17 cellular contexts compared by ENCODE assay signal in genomic region chr1:64061430-64062104, GRCh38.
A peak's percentile ranks its signal among the peaks of the same experiment; 100 is the strongest.
DNase-seq lines count a peak whose midpoint lies in the region; ATAC-seq, FAIRE-seq and TF ChIP-seq lines count a peak whose summit lies in the region.
"Had no signal": no experiment of that assay in that cellular context is flagged by ENCODE, and none has a peak within 500 bp of the region (broad histone marks: within the 10 kb centered on the region; RNA-seq: fewer than 3 reads in every experiment).

No MANE protein-coding gene starts in this region.

- peaks cover 53% of the 10 kb centered on the region for H3K4me1 ChIP-seq in ACC112 (ENCODE audit: control insufficient read depth, insufficient read depth, low read length, unreplicated experiment)
- H3K4me1 ChIP-seq in H1 (replicated peaks in 1 of 4; ENCODE audit: control insufficient read depth in 3 of 4, insufficient read depth in 4 of 4, low read length in 3 of 4) = peaks cover 0 to 3% (median 1%) of the 10 kb centered on the region in 4 experiments; a peak in 3 of 7 replicates
- peaks cover 13% of the 10 kb centered on the region for H3K4me1 ChIP-seq in mesendoderm (ENCODE audit: control insufficient read depth, low read depth, low read length)
- no peaks in the 10 kb centered on the region; the same call in 1 of the 2 replicates for H3K4me1 ChIP-seq in PC-3 (ENCODE audit: insufficient read depth, low read length)
- peaks cover 0 to 17% of the 10 kb centered on the region in 2 donors for H3K4me1 ChIP-seq in ascending aorta
- H3K4me1 ChIP-seq: BLaER1 had no signal

- no peaks in the 10 kb centered on the region for H3K27me3 ChIP-seq in ACC112 (ENCODE audit: insufficient read depth, low read length)
- H3K27me3 ChIP-seq in H1 (replicated peaks in 1 of 4; ENCODE audit: control insufficient read depth in 3 of 4, extremely low read depth in 1 of 4, insufficient read depth in 3 of 4, low read length in 3 of 4) = peaks cover 0 to 3% (median 0%) of the 10 kb centered on the region in 4 experiments; a peak in 3 of 7 replicates
- H3K27me3 ChIP-seq in mesendoderm (ENCODE audit: insufficient read depth, low read length, poor library complexity) = no peaks in the 10 kb centered on the region
- H3K27me3 ChIP-seq in PC-3 (ENCODE audit: low read length) = no peaks in the 10 kb centered on the region
- no peaks in the 10 kb centered on the region for H3K27me3 ChIP-seq in ascending aorta
- H3K27me3 ChIP-seq: BLaER1 had no signal

- no peak overlapping the region for H2BK12ac ChIP-seq in H1 (ENCODE audit: low read depth, low read length)

- no peak overlapping the region for H4K91ac ChIP-seq in H1 (replicated peaks; ENCODE audit: insufficient read length, low read length)

- H2BK120ac ChIP-seq in H1 (replicated peaks; ENCODE audit: low read depth, low read length) (no peak overlapping the region), mesendoderm (ENCODE audit: low read depth, low read length) (no peak overlapping the region)

- ATAC-seq in PC-3 = no peak
- ATAC-seq: Panc1 had no signal

- H3K14ac ChIP-seq in H1 (ENCODE audit: insufficient read length) = no peak overlapping the region

- no peak overlapping the region for H4K8ac ChIP-seq in H1 (ENCODE audit: extremely low read depth, insufficient read depth, low read length)
- H4K8ac ChIP-seq in mesendoderm (ENCODE audit: low read depth, low read length) = no peak overlapping the region

- no peak for TF ChIP-seq EP300 in H1 (IDR thresholded peaks at IDR 0.05; ENCODE audit: borderline replicate concordance in 1 of 2, low read depth in 2 of 2, low read length in 2 of 2)

- H3K79me2 ChIP-seq in ACC112 (ENCODE audit: control insufficient read depth, insufficient read depth, low read length, unreplicated experiment) = no peaks in the 10 kb centered on the region
- peaks cover 3 to 12% of the 10 kb centered on the region in 2 experiments; a peak in 3 of 4 replicates for H3K79me2 ChIP-seq in H1 (ENCODE audit: control insufficient read depth in 1 of 2, insufficient read depth in 2 of 2, low read length in 2 of 2)
- H3K79me2 ChIP-seq in mesendoderm (ENCODE audit: control insufficient read depth, insufficient read depth, low read length) = no peaks in the 10 kb centered on the region
- no peaks in the 10 kb centered on the region for H3K79me2 ChIP-seq in PC-3 (ENCODE audit: low read length)

- H3K9me3 ChIP-seq in H1 (ENCODE audit: insufficient read depth in 2 of 2, low read depth in 1 of 2, low read length in 1 of 2) (no peaks in the 10 kb centered on the region), PC-3 (ENCODE audit: low read length) (no peaks in the 10 kb centered on the region), ascending aorta (peaks cover 9 to 17% of the 10 kb centered on the region in 2 donors)

- H3K4me3 ChIP-seq in ACC112 (ENCODE audit: low read depth, low read length) (peak overlapping the region; percentile 11; the same call in 1 of the 2 replicates), H1 (ENCODE audit: extremely low read depth in 1 of 4, insufficient read depth in 2 of 4, low read depth in 3 of 4, low read length in 4 of 4) (no peak overlapping the region; a peak in 1 of 8 replicates), mesendoderm (ENCODE audit: low read length) (no peak overlapping the region), PC-3 (ENCODE audit: low read length) (no peak overlapping the region), ascending aorta (no peak overlapping the region)
- H3K4me3 ChIP-seq in Jurkat, Clone E6-1 (ENCODE audit: low read length) = no peak overlapping the region
- H3K4me3 ChIP-seq: BLaER1 had no signal

- H3K4me2 ChIP-seq in H1 (ENCODE audit: insufficient read depth in 1 of 2, low read depth in 2 of 2, low read length in 2 of 2) (no peak overlapping the region), mesendoderm (ENCODE audit: low read length) (no peak overlapping the region), PC-3 (ENCODE audit: low read length) (no peak overlapping the region)
- H3K4me2 ChIP-seq: BLaER1 had no signal

- no TSS peak for BruUV-seq in PC-3 (replicated peaks; lab: Mats Ljungman, UMichigan)

- H3K18ac ChIP-seq in H1 (ENCODE audit: extremely low read depth, low read length) (no peak overlapping the region), mesendoderm (ENCODE audit: low read length) (no peak overlapping the region)

- H4K20me1 ChIP-seq in H1 (replicated peaks in 1 of 2; ENCODE audit: control insufficient read depth in 1 of 2, insufficient read depth in 2 of 2, low read length in 2 of 2) = peaks cover 13 to 33% of the 10 kb centered on the region in 2 experiments
- H4K20me1 ChIP-seq in PC-3 (ENCODE audit: low read length) = no peaks in the 10 kb centered on the region
- H4K20me1 ChIP-seq: BLaER1 had no signal

- intact Hi-C loops in PC-3 (cut with micrococcal nuclease) (no loop called here), ascending aorta (cut with DNase I) (no loop called here)

- H3K23me2 ChIP-seq in H1 (ENCODE audit: low read depth, low read length) = no peaks in the 10 kb centered on the region

- H2AK5ac ChIP-seq in H1 (ENCODE audit: low read depth, low read length) (no peak overlapping the region), mesendoderm (ENCODE audit: low read length) (no peak overlapping the region)

- WGBS in H1 (ENCODE audit: extremely low coverage in 1 of 2, insufficient coverage in 1 of 2, insufficient read length in 1 of 2, insufficient replicate concordance in 2 of 2, low coverage in 1 of 2, low lambda C conversion rate in 2 of 2, missing lambda C conversion rate in 1 of 2), 2 experiments = 92% methylated on average over 2 of the region's 2 CpGs; no CpG with 5 or more reads in 1 of the 2 experiments
- WGBS in mesendoderm (ENCODE audit: extremely low coverage, insufficient coverage, low lambda C conversion rate) = no CpG with 5 or more reads among the region's 2 CpGs

- peak; percentile 9 for DNase-seq in Jurkat, Clone E6-1 (ENCODE audit: low read depth, low spot score)
- no peak for DNase-seq in H1 (ENCODE audit: low read depth in 1 of 2, low spot score in 2 of 2)
- peak; percentile 82 for DNase-seq in mesendoderm
- no peak for DNase-seq in PC-3
- DNase-seq in stimulated activated CD4-positive, alpha-beta T cell treated with anti-CD3 and anti-CD28 coated beads, Interleukin-4, amount 100 ng/mL, for 1 hour = no peak
- DNase-seq in ascending aorta (ENCODE audit: low spot score in 2 of 2) = no peak
- DNase-seq in stimulated activated CD4-positive, alpha-beta T cell treated with anti-CD3 and anti-CD28 coated beads, Interleukin-4, amount 100 ng/mL, for 24 hours = no peak
- DNase-seq: DND-41, GF-D8, NCI-H1417, NCI-H1930, NCI-H510A, NCI-H82 had no signal

- TF ChIP-seq RAD21 in H1 (IDR thresholded peaks at IDR 0.05 in 1 of 2, conservative IDR thresholded peaks at IDR 0.05 in 1 of 2; ENCODE audit: low read depth in 2 of 2, low read length in 2 of 2) = peak in 1 of 2 experiments; percentile 35; a peak in 1 of 4 replicates

- TF ChIP-seq POLR2A in H1 (IDR thresholded peaks at IDR 0.05; ENCODE audit: control extremely low read depth in 1 of 2, low read depth in 2 of 2, low read length in 2 of 2) = no peak

- H2BK20ac ChIP-seq in H1 (ENCODE audit: low read length) = no peak overlapping the region

- no peak overlapping the region for H3K4ac ChIP-seq in H1 (replicated peaks; ENCODE audit: insufficient read length, low read depth, low read length)
- no peak overlapping the region for H3K4ac ChIP-seq in mesendoderm (ENCODE audit: low read depth, low read length)

- H2BK15ac ChIP-seq in H1 (ENCODE audit: low read length) (no peak overlapping the region), mesendoderm (replicated peaks; ENCODE audit: low read depth) (no peak overlapping the region)

- H2BK5ac ChIP-seq in H1 (ENCODE audit: low read depth, low read length) (no peak overlapping the region), mesendoderm (ENCODE audit: low read length) (no peak overlapping the region)

- H3K27ac ChIP-seq in ACC112 (ENCODE audit: low read depth, low read length) (peak overlapping the region; percentile 69), H1 (ENCODE audit: low read depth, low read length) (no peak overlapping the region), mesendoderm (ENCODE audit: low read depth, low read length) (no peak overlapping the region), PC-3 (ENCODE audit: low read length) (no peak overlapping the region), ascending aorta (no peak overlapping the region)
- H3K27ac ChIP-seq: BLaER1 had no signal

- peak in 1 of 3 experiments; percentile 4; a peak in 1 of 4 replicates for TF ChIP-seq CTCF in H1 (IDR thresholded peaks at IDR 0.05; ENCODE audit: control extremely low read depth in 1 of 3, insufficient read depth in 1 of 3, low read depth in 1 of 3, low read length in 3 of 3)
- TF ChIP-seq CTCF in PC-3 (conservative IDR thresholded peaks at IDR 0.05; ENCODE audit: low read depth, low read length) = no peak
- no peak for TF ChIP-seq CTCF in ascending aorta (IDR thresholded peaks at IDR 0.05)

- CTCF ChIA-PET in H1 (lab: Charles Lee; ENCODE audit: partially characterized antibody) (interaction anchor here (1.0 to 1.7 kb wide), 5 partner anchors 11 to 369 kb away, joined by 3 to 7 read pairs (median 5); no protein-coding TSS in a partner anchor), PC-3 (lab: Charles Lee) (no interaction called here)

- H3K9ac ChIP-seq in H1 (replicated peaks in 1 of 4; ENCODE audit: extremely low read depth in 1 of 4, low read depth in 3 of 4, low read length in 3 of 4) = no peak overlapping the region
- no peak overlapping the region for H3K9ac ChIP-seq in mesendoderm (ENCODE audit: low read length)
- no peak overlapping the region for H3K9ac ChIP-seq in PC-3 (ENCODE audit: low read length)
- H3K9ac ChIP-seq: BLaER1 had no signal

- H2AFZ ChIP-seq in ACC112 (ENCODE audit: low read length, unreplicated experiment) = no peak overlapping the region
- H2AFZ ChIP-seq in H1 (ENCODE audit: low read length) = no peak overlapping the region
- no peak overlapping the region for H2AFZ ChIP-seq in PC-3 (ENCODE audit: low read length)

- H3F3A ChIP-seq in PC-3 (ENCODE audit: low read length, unreplicated experiment) = no peaks in the 10 kb centered on the region

- FAIRE-seq in H1 (lab: Jason Lieb, UNC) = peak; percentile 70
- FAIRE-seq: GM12891 had no signal

- H3K79me1 ChIP-seq in H1 (ENCODE audit: low read depth, low read length) (peaks cover 3% of the 10 kb centered on the region; the same call in 1 of the 2 replicates), mesendoderm (ENCODE audit: low read length) (no peaks in the 10 kb centered on the region)

- peaks cover 10% of the 10 kb centered on the region for H3K36me3 ChIP-seq in ACC112 (ENCODE audit: insufficient read depth, low read length)
- no peaks in the 10 kb centered on the region; a peak in 2 of 8 replicates for H3K36me3 ChIP-seq in H1 (ENCODE audit: control insufficient read depth in 2 of 4, insufficient read depth in 4 of 4, low read length in 3 of 4)
- no peaks in the 10 kb centered on the region for H3K36me3 ChIP-seq in mesendoderm (ENCODE audit: control insufficient read depth, insufficient read depth, low read length)
- peaks cover 9% of the 10 kb centered on the region; the same call in 1 of the 2 replicates for H3K36me3 ChIP-seq in PC-3 (ENCODE audit: low read depth, low read length)
- no peaks in the 10 kb centered on the region for H3K36me3 ChIP-seq in ascending aorta
- H3K36me3 ChIP-seq: BLaER1 had no signal

- H4K5ac ChIP-seq in H1 (ENCODE audit: insufficient read length, low read depth, low read length) (no peak overlapping the region), mesendoderm (ENCODE audit: low read length) (no peak overlapping the region)

- POLR2A ChIA-PET in H1 (lab: Charles Lee; ENCODE audit: partially characterized antibody) (interaction anchor here (1.2 kb wide), 1 partner anchor 16 kb away, joined by 4 read pairs; no protein-coding TSS in a partner anchor), PC-3 (lab: Charles Lee; ENCODE audit: unreplicated experiment) (no interaction called here)

- H3K23ac ChIP-seq in H1 (ENCODE audit: insufficient read length) (no peak overlapping the region), mesendoderm (ENCODE audit: low read length) (no peak overlapping the region)

- no peak overlapping the region for H3K56ac ChIP-seq in H1 (replicated peaks; ENCODE audit: insufficient read length, low read depth, low read length)
- no peak overlapping the region for H3K56ac ChIP-seq in mesendoderm (ENCODE audit: low read length)

- H3K9me2 ChIP-seq in PC-3 (replicated peaks; ENCODE audit: low read length) = no peaks in the 10 kb centered on the region

Comparison
In these comparisons a context has a peak if more than half of its experiments do, and no peak if none do; other contexts are left out.
1. DNase-seq: peak in Jurkat, Clone E6-1 (single experiment) and mesendoderm (single experiment); none in H1 (0 of 2), PC-3 (single experiment), stimulated activated CD4-positive, alpha-beta T cell treated with anti-CD3 and anti-CD28 coated beads, Interleukin-4, amount 100 ng/mL, for 1 hour (single experiment), ascending aorta (0 of 2) and stimulated activated CD4-positive, alpha-beta T cell treated with anti-CD3 and anti-CD28 coated beads, Interleukin-4, amount 100 ng/mL, for 24 hours (single experiment).